28 cellular contexts compared by ENCODE assay signal in the genomic region with DNA sequence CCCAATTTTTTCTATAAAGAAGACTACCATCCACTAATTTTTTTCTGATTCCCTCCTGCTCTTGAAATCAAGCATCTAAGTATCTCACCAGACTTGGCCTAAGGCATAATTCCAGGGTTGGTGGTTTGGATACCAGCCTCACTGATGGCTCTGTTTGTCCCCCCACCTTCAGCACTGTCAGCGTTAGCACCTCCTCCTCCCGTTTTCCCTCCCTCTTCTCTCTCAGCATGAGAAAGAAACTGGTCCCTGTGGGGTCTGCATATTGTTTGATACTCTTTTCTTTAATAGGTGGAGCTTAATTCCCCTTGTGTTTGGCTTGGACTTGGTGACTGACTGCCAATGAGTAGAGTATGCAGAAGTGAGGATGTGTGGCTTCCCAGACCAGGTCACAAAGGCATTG.
"Had no signal": no experiment of that assay in that cellular context is flagged by ENCODE, and none has a peak within 500 bp of the region (broad histone marks: within the 10 kb centered on the region; RNA-seq: fewer than 3 reads in every experiment).

No MANE protein-coding gene starts in this region.

- H3K4me3 ChIP-seq: ascending aorta, cardiac muscle cell, coronary artery, stomach, thyroid gland, upper lobe of right lung had no signal

- H3K27ac ChIP-seq: ascending aorta, cardiac muscle cell, coronary artery, stomach, thyroid gland, upper lobe of right lung, WERI-Rb-1 had no signal

- DNase-seq: activated CD4-positive, alpha-beta T cell treated with anti-CD3 and anti-CD28 coated beads for 1 hour; activated CD4-positive, alpha-beta T cell treated with anti-CD3 and anti-CD28 coated beads, Interleukin-2, amount 10 ng/mL, durations not matched to agents 7 days and 5 days; activated CD8-positive, alpha-beta T cell treated with anti-CD3 and anti-CD28 coated beads for 36 hours; activated T-cell treated with anti-CD3 and anti-CD28 coated beads, Interleukin-2, amount 50 U/mL, for 48 hours; cerebellar nuclear complex; effector memory CD8-positive, alpha-beta T cell; foreskin fibroblast; head of caudate nucleus; hippocampal formation; natural killer cell; posterior cingulate gyrus; right cardiac atrium; stimulated activated CD4-positive, alpha-beta T cell treated with anti-CD3 and anti-CD28 coated beads, Interleukin-15, amount 100 ng/mL, for 24 hours; stimulated activated CD4-positive, alpha-beta T cell treated with anti-CD3 and anti-CD28 coated beads, Interleukin-2, amount 100 ng/mL, for 24 hours; stimulated activated naive B cell treated with anti-CD40 and anti-IgM and Interleukin-4, amounts not matched to agents 10 μg/mL and 1 μg/mL and 100 μg/mL, for 72 hours; stomach; T-helper 9 cell; thyroid gland; upper lobe of right lung; WERI-Rb-1 had no signal

- H3K9me3 Mint-ChIP-seq: activated CD4-positive, alpha-beta T cell treated with anti-CD3 and anti-CD28 coated beads, Interleukin-2, amount 10 ng/mL, durations not matched to agents 7 days and 5 days; activated T-helper 2 cell treated with anti-CD3 and anti-CD28 coated beads, Interferon-gamma antibody, Interleukin-2, Interleukin-4, amounts not matched to agents 10 μg/mL and 5 μg/mL and 100 μg/mL, durations not matched to agents 14 hours and 24 hours and 36 hours; effector memory CD8-positive, alpha-beta T cell; memory B cell; natural killer cell; T-helper 1 cell treated with Interleukin-12 subunit alpha and Interleukin-12 subunit beta and Interleukin-4 antibody, amounts not matched to agents 30 μg/mL and 1 μg/mL, for 36 hours had no signal

- H3K36me3 ChIP-seq: ascending aorta, cardiac muscle cell, stomach, thyroid gland, upper lobe of right lung, WERI-Rb-1 had no signal

- H3K4me3 Mint-ChIP-seq: activated CD4-positive, alpha-beta T cell treated with anti-CD3 and anti-CD28 coated beads, Interleukin-2, amount 10 ng/mL, durations not matched to agents 7 days and 5 days; activated CD8-positive, alpha-beta T cell treated with anti-CD3 and anti-CD28 coated beads for 36 hours; activated naive CD8-positive, alpha-beta T cell; brain; effector memory CD8-positive, alpha-beta T cell; memory B cell; natural killer cell; stimulated activated naive B cell treated with anti-CD40 and anti-IgM and Interleukin-4, amounts not matched to agents 10 μg/mL and 1 μg/mL and 100 μg/mL, for 72 hours; T-helper 1 cell treated with Interleukin-12 subunit alpha and Interleukin-12 subunit beta and Interleukin-4 antibody, amounts not matched to agents 30 μg/mL and 1 μg/mL, for 36 hours had no signal

- H3K27me3 Mint-ChIP-seq: activated naive CD8-positive, alpha-beta T cell; memory B cell had no signal

- H3K36me3 Mint-ChIP-seq: activated naive CD8-positive, alpha-beta T cell; brain; memory B cell; natural killer cell; stimulated activated naive B cell treated with anti-CD40 and anti-IgM and Interleukin-4, amounts not matched to agents 10 μg/mL and 1 μg/mL and 100 μg/mL, for 72 hours had no signal

- ATAC-seq: activated CD8-positive, alpha-beta T cell treated with anti-CD3 and anti-CD28 coated beads for 36 hours; effector memory CD8-positive, alpha-beta T cell; natural killer cell; right cardiac atrium; stimulated activated naive B cell treated with anti-CD40 and anti-IgM and Interleukin-4, amounts not matched to agents 10 μg/mL and 1 μg/mL and 100 μg/mL, for 72 hours; upper lobe of right lung had no signal

- H3K4me1 ChIP-seq: ascending aorta, stomach, thyroid gland, upper lobe of right lung had no signal

- H3K27me3 ChIP-seq: ascending aorta, cardiac muscle cell, stomach, thyroid gland, upper lobe of right lung had no signal

- H3K4me1 Mint-ChIP-seq: activated CD4-positive, alpha-beta T cell treated with anti-CD3 and anti-CD28 coated beads, Interleukin-2, amount 10 ng/mL, durations not matched to agents 7 days and 5 days; brain; natural killer cell; stimulated activated naive B cell treated with anti-CD40 and anti-IgM and Interleukin-4, amounts not matched to agents 10 μg/mL and 1 μg/mL and 100 μg/mL, for 72 hours had no signal

- H3K9me3 ChIP-seq: ascending aorta, stomach, thyroid gland, upper lobe of right lung had no signal

- H3K27ac Mint-ChIP-seq: activated CD4-positive, alpha-beta T cell treated with anti-CD3 and anti-CD28 coated beads, Interleukin-2, amount 10 ng/mL, durations not matched to agents 7 days and 5 days; activated CD8-positive, alpha-beta T cell treated with anti-CD3 and anti-CD28 coated beads for 36 hours; activated naive CD8-positive, alpha-beta T cell; activated T-helper 2 cell treated with anti-CD3 and anti-CD28 coated beads, Interferon-gamma antibody, Interleukin-2, Interleukin-4, amounts not matched to agents 10 μg/mL and 5 μg/mL and 100 μg/mL, durations not matched to agents 14 hours and 24 hours and 36 hours; brain; effector memory CD8-positive, alpha-beta T cell; memory B cell; natural killer cell; stimulated activated naive B cell treated with anti-CD40 and anti-IgM and Interleukin-4, amounts not matched to agents 10 μg/mL and 1 μg/mL and 100 μg/mL, for 72 hours; T-helper 1 cell treated with Interleukin-12 subunit alpha and Interleukin-12 subunit beta and Interleukin-4 antibody, amounts not matched to agents 30 μg/mL and 1 μg/mL, for 36 hours had no signal
